In genomic region chr1:23838401-23838866, GRCh38 we compare ENCODE assay signal across 8 cellular contexts. TPM values are rescaled to one million over a fixed set of nuclear protein-coding genes. Genes with fewer than 3 reads are reported as not detected.
DNase-seq lines count a peak whose midpoint lies in the region; ATAC-seq lines count a peak whose summit lies in the region.

No MANE protein-coding gene starts in this region.

- peak overlapping the region in 5 of 10 experiments; percentile 12 to 50 (median 40); a peak in 8 of 20 replicates for H3K4me3 ChIP-seq in BLaER1 treated with 17β-estradiol and CSF1 and Interleukin-3, amounts not matched to agents 10 nM and 100 nM
- peak overlapping the region; percentile 64 for H3K4me3 ChIP-seq in GM23248

- no peaks in the 10 kb centered on the region for H3K9me3 ChIP-seq in BLaER1 treated with 17β-estradiol and CSF1 and Interleukin-3, amounts not matched to agents 10 nM and 100 nM (replicated peaks in 1 of 11)
- H3K9me3 ChIP-seq in GM23248 (ENCODE audit: low read depth) = no peaks in the 10 kb centered on the region

- peak overlapping the region; percentile 64 for H2AFZ ChIP-seq in GM23248

- no peaks in the 10 kb centered on the region for H3K4me1 Mint-ChIP-seq in central memory CD8-positive, alpha-beta T cell

- peak overlapping the region in 6 of 11 experiments; percentile 22 to 45 (median 31); a peak in 6 of 22 replicates for H3K27ac ChIP-seq in BLaER1 treated with 17β-estradiol and CSF1 and Interleukin-3, amounts not matched to agents 10 nM and 100 nM
- no peak overlapping the region for H3K27ac ChIP-seq in GM23248

- no peaks in the 10 kb centered on the region for H3K9me2 ChIP-seq in GM23248 (ENCODE audit: insufficient read depth)

- no peaks in the 10 kb centered on the region for H3K27me3 ChIP-seq in BLaER1 treated with 17β-estradiol and CSF1 and Interleukin-3, amounts not matched to agents 10 nM and 100 nM
- H3K27me3 ChIP-seq in GM23248 (replicated peaks; ENCODE audit: insufficient read depth) = 0 out of 2 replicates have a peak, but pooled peaks cover 9% of the 10 kb centered on the region

- no peaks in the 10 kb centered on the region for H3K9me3 Mint-ChIP-seq in central memory CD8-positive, alpha-beta T cell

- peaks cover 2% of the 10 kb centered on the region for H3K36me3 Mint-ChIP-seq in central memory CD8-positive, alpha-beta T cell (ENCODE audit: insufficient read depth)

- H4K20me1 ChIP-seq in BLaER1 treated with 17β-estradiol and CSF1 and Interleukin-3, amounts not matched to agents 10 nM and 100 nM = no peaks in the 10 kb centered on the region
- H4K20me1 ChIP-seq in GM23248 (ENCODE audit: insufficient read depth) = no peaks in the 10 kb centered on the region

- H3K79me2 ChIP-seq in GM23248 (ENCODE audit: insufficient read depth) = no peaks in the 10 kb centered on the region

- H3K4me1 ChIP-seq in BLaER1 treated with 17β-estradiol and CSF1 and Interleukin-3, amounts not matched to agents 10 nM and 100 nM = peaks cover 12 to 22% (median 16%) of the 10 kb centered on the region in 10 experiments
- peaks cover 4% of the 10 kb centered on the region; the same call in 1 of the 2 replicates for H3K4me1 ChIP-seq in GM23248 (ENCODE audit: insufficient read depth)

- H3K27me3 Mint-ChIP-seq in central memory CD8-positive, alpha-beta T cell = peaks cover 10% of the 10 kb centered on the region

- H3K4me3 Mint-ChIP-seq in central memory CD8-positive, alpha-beta T cell = peak overlapping the region; percentile 55

- WGBS in GM23248 (ENCODE audit: low coverage in 1 of 2, low lambda C conversion rate in 2 of 2, missing lambda C conversion rate in 2 of 2), 2 experiments = 1 to 2% methylated on average over 17 to 21 of the region's 21 CpGs

- peak; percentile 99 for ATAC-seq in central memory CD8-positive, alpha-beta T cell (replicated peaks; ENCODE audit: extremely low read depth, poor library complexity, severe bottlenecking)
- ATAC-seq in GM18870 (IDR thresholded peaks at IDR 0.05; ENCODE audit: unreplicated experiment) = no peak

- H3K4me2 ChIP-seq in BLaER1 treated with 17β-estradiol and CSF1 and Interleukin-3, amounts not matched to agents 10 nM and 100 nM = peak overlapping the region; percentile 52 to 89 (median 68)
- H3K4me2 ChIP-seq in GM23248 (ENCODE audit: unreplicated experiment) = peak overlapping the region; percentile 67

- no peaks in the 10 kb centered on the region for H3F3A ChIP-seq in GM23248 (ENCODE audit: insufficient read depth)

- H3K9ac ChIP-seq in BLaER1 treated with 17β-estradiol and CSF1 and Interleukin-3, amounts not matched to agents 10 nM and 100 nM = peak overlapping the region in 4 of 11 experiments; percentile 16 to 46 (median 30); a peak in 6 of 22 replicates
- peak overlapping the region; percentile 34 for H3K9ac ChIP-seq in GM23248

- H3K36me3 ChIP-seq in BLaER1 treated with 17β-estradiol and CSF1 and Interleukin-3, amounts not matched to agents 10 nM and 100 nM = peaks cover 0 to under 1% (median 0%) of the 10 kb centered on the region in 11 experiments; a peak in 2 of 22 replicates
- H3K36me3 ChIP-seq in GM23248 (ENCODE audit: low read depth) = no peaks in the 10 kb centered on the region

- peak; percentile 72 for DNase-seq in GM23248
- DNase-seq in NCI-H2107 treated with DMSO at 0.1 percent for 48 hours (lab: John Stamatoyannopoulos, UW; ENCODE audit: unreplicated experiment) = peak; percentile 13
- peak; percentile 72 for DNase-seq in activated CD4-positive, CD25-positive, alpha-beta regulatory T cell treated with anti-CD3 and anti-CD28 coated beads, Interleukin-2, amount 50 U/mL, for 72 hours
- DNase-seq in central memory CD8-positive, alpha-beta T cell (ENCODE audit: low spot score in 2 of 2) = peak; percentile 60 to 63
- DNase-seq in left kidney (ENCODE audit: low read depth, low spot score) = peak; percentile 74
- DNase-seq in stimulated activated CD4-positive, alpha-beta T cell treated with anti-CD3 and anti-CD28 coated beads, Interleukin-4, amount 100 ng/mL, for 24 hours = peak; percentile 74

- in situ Hi-C loops in GM23248 (cut with MboI) = no loop called here

- no peak overlapping the region for H3K27ac Mint-ChIP-seq in central memory CD8-positive, alpha-beta T cell (ENCODE audit: low read depth)

RNA-seq across cellular contexts. Expression of gene HMGCL, which starts 13.2 kb away (rescaled TPM):
- 48.1 and 50.8 TPM in 2 replicates for total RNA-seq in GM23248 (2014; rRNA removed; shearing (Covaris generic))
- polyA plus RNA-seq in GM23248 (2016; fragmentation: Nextera tagmentation; extraction: Ambion mirVana) = 46.9 and 49.3 TPM in 2 replicates

RNA-seq across cellular contexts. Expression of gene FUCA1, which starts 29.7 kb away (rescaled TPM):
- total RNA-seq in GM23248 (2014; rRNA removed; shearing (Covaris generic)) = 11.5 and 15.4 TPM in 2 replicates
- 13.3 and 15.2 TPM in 2 replicates for polyA plus RNA-seq in GM23248 (2016; fragmentation: Nextera tagmentation; extraction: Ambion mirVana)

RNA-seq across cellular contexts. Expression of gene GALE, which starts 37.9 kb away (rescaled TPM):
- 16.2 and 20.9 TPM in 2 replicates for total RNA-seq in GM23248 (2014; rRNA removed; shearing (Covaris generic))
- 20.5 and 23.5 TPM in 2 replicates for polyA plus RNA-seq in GM23248 (2016; fragmentation: Nextera tagmentation; extraction: Ambion mirVana)

RNA-seq across cellular contexts. Expression of gene LYPLA2, which starts 47.5 kb away (rescaled TPM):
- 48.1 and 58.4 TPM in 2 replicates for total RNA-seq in GM23248 (2014; rRNA removed; shearing (Covaris generic))
- 46.3 and 48.2 TPM in 2 replicates for polyA plus RNA-seq in GM23248 (2016; fragmentation: Nextera tagmentation; extraction: Ambion mirVana)

Comparison
In these comparisons a context has a peak if more than half of its experiments do, and no peak if none do; other contexts are left out.
1. DNase-seq: peak in every context shown above with its lines; median percentile 74 in left kidney; 74 in stimulated activated CD4-positive, alpha-beta T cell treated with anti-CD3 and anti-CD28 coated beads, Interleukin-4, amount 100 ng/mL, for 24 hours; 72 in GM23248; 72 in activated CD4-positive, CD25-positive, alpha-beta regulatory T cell treated with anti-CD3 and anti-CD28 coated beads, Interleukin-2, amount 50 U/mL, for 72 hours; 62 in central memory CD8-positive, alpha-beta T cell; 13 in NCI-H2107 treated with DMSO at 0.1 percent for 48 hours.